ENCODE assay signal across 10 cellular contexts in the genomic region with DNA sequence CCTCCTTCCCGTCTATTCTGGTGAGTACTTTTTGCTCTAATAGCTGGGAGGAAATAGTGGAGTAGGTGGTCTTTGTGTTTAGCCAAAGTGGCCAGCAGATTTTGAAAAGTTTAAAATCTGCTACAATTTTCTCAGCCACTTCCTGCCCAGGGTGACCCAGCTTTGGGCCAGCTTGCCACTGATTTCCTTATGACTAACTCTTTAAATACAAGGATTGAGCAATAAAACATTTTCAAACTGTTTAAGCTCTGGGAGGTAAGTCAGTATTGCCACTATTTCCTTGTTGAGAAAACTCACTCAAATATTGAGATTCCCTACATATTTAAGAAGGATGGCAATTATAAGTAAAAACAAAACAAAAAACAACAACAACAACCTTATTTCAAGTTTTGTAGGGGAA. TPM values are rescaled to one million over a fixed set of nuclear protein-coding genes. Genes with fewer than 3 reads are reported as not detected.
DNase-seq lines count a peak whose midpoint lies in the region; TF ChIP-seq lines count a peak whose summit lies in the region.
"Had no signal": no experiment of that assay in that cellular context is flagged by ENCODE, and none has a peak within 500 bp of the region (broad histone marks: within the 10 kb centered on the region; RNA-seq: fewer than 3 reads in every experiment).

No MANE protein-coding gene starts in this region.

- peaks cover 12% of the 10 kb centered on the region for H3K9me3 Mint-ChIP-seq in nephron

- H3K27ac Mint-ChIP-seq in nephron = peak overlapping the region; percentile 59 to 95 (median 87)

- DNase-seq in Caki2 (ENCODE audit: low read depth) = peak; percentile 52
- DNase-seq in NOMO-1 treated with DMSO at 0.1 percent for 48 hours (lab: John Stamatoyannopoulos, UW; ENCODE audit: unreplicated experiment) = peak; percentile 88
- DNase-seq in dedifferentiated amniotic fluid mesenchymal stem cell (ENCODE audit: extremely low spot score) = peak; percentile 51
- no peak for DNase-seq in C1 segment of cervical spinal cord (lab: John Stamatoyannopoulos, UW)
- DNase-seq in cerebellar nuclear complex (lab: John Stamatoyannopoulos, UW) = no peak
- DNase-seq in T1000 (lab: John Stamatoyannopoulos, UW) = no peak
- DNase-seq in COLO668 (lab: John Stamatoyannopoulos, UW; ENCODE audit: unreplicated experiment) = no peak
- DNase-seq: activated CD4-positive, alpha-beta T cell treated with anti-CD3 and anti-CD28 coated beads for 48 hours; psoas muscle had no signal

- no peak overlapping the region for H3K4me3 Mint-ChIP-seq in nephron

- H3K4me1 Mint-ChIP-seq in nephron = peaks cover 32% of the 10 kb centered on the region

- peaks cover 65% of the 10 kb centered on the region for H3K36me3 Mint-ChIP-seq in nephron (ENCODE audit: low read depth)

- in situ Hi-C loops in Caki2 (cut with HindIII; ENCODE audit: low pct_unique_long_range_greater_than_20kb, low sequenced_read_pairs) = no loop called here

- TF ChIP-seq CTCF in nephron (IDR thresholded peaks at IDR 0.05; ENCODE audit: unreplicated experiment in 3 of 3) = no peak

- H3K27me3 Mint-ChIP-seq in nephron (ENCODE audit: low read depth) = no peaks in the 10 kb centered on the region

RNA-seq across cellular contexts. Expression of gene TRMT11, which starts 54.5 kb away (rescaled TPM):
- 8.1 and 10.9 TPM in 2 replicates for total RNA-seq in Caki2 (2014; rRNA removed; shearing (Covaris generic); ENCODE audit: low replicate concordance)

Comparison
In these comparisons a context has a peak if more than half of its experiments do, and no peak if none do; other contexts are left out.
1. DNase-seq: peak in Caki2 (single experiment), NOMO-1 treated with DMSO at 0.1 percent for 48 hours (single experiment) and dedifferentiated amniotic fluid mesenchymal stem cell (single experiment); none in C1 segment of cervical spinal cord (0 of 14), cerebellar nuclear complex (0 of 2), T1000 (single experiment) and COLO668 (single experiment).